Comparison of ENCODE assay signal across 9 cellular contexts in the genomic region with DNA sequence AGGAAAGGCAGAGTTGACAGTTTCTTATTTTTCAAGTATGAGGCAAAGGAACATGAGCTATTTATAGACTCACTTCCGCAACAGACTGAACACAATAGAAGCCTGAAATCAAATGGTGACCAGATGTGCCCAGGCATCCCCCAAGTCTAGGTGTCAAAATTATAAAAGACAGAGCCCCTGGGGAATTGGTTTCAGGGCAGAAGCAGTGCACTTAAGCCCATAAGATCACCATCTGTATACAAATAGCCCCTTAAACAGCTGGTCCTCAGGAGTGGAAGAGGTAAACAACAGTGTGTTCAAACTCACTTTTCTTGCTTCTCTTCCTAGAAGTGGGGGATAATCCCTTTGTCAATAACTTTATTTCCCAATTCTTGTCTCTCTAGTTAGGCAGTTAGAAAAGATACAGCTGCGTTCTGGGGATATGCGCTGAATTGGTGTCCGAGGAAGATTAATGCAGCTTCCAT.
A peak's percentile ranks its signal among the peaks of the same experiment; 100 is the strongest.
DNase-seq lines count a peak whose midpoint lies in the region; ATAC-seq, FAIRE-seq and TF ChIP-seq lines count a peak whose summit lies in the region.
"Had no signal": no experiment of that assay in that cellular context is flagged by ENCODE, and none has a peak within 500 bp of the region (broad histone marks: within the 10 kb centered on the region; RNA-seq: fewer than 3 reads in every experiment).

No MANE protein-coding gene starts in this region.

- peaks cover 23% of the 10 kb centered on the region for H3K36me3 Mint-ChIP-seq in nephron (ENCODE audit: low read depth)

- no peak for FAIRE-seq in H54 (lab: Jason Lieb, UNC)
- FAIRE-seq: H1 had no signal

- no peaks in the 10 kb centered on the region for H3K27me3 Mint-ChIP-seq in nephron (ENCODE audit: low read depth)

- no peak overlapping the region for H3K4me3 ChIP-seq in GM12864 (ENCODE audit: low read depth, low read length)

- DNase-seq in GM12864 (ENCODE audit: low read depth) (peak; percentile 18), KBM-7 (peak; percentile 90), amniotic epithelial cell (ENCODE audit: low read depth) (peak; percentile 15), foreskin melanocyte (no peak), H54 (ENCODE audit: insufficient read length, low spot score) (no peak)
- DNase-seq in activated naive CD4-positive, alpha-beta T cell (lab: John Stamatoyannopoulos, UW): no peak

- no peak for ATAC-seq in GM18498 (IDR thresholded peaks at IDR 0.05; ENCODE audit: unreplicated experiment)

- H3K4me3 Mint-ChIP-seq in nephron: peak overlapping the region in 1 of 3 experiments; percentile 60

- no peaks in the 10 kb centered on the region for H3K9me3 Mint-ChIP-seq in nephron

- in situ Hi-C loops in KBM-7 (cut with MboI; ENCODE audit: low pct_unique_long_range_greater_than_20kb, low sequenced_read_pairs): no loop called here

- TF ChIP-seq CTCF in GM12864 (IDR thresholded peaks at IDR 0.05; ENCODE audit: low read depth, low read length, missing control alignments): no peak
- TF ChIP-seq CTCF in nephron (IDR thresholded peaks at IDR 0.05; ENCODE audit: unreplicated experiment in 3 of 3): no peak

- H3K27ac Mint-ChIP-seq in nephron: peak overlapping the region; percentile 91 to 95 (median 92)

- no peak for TF ChIP-seq POLR2A in H54 (IDR thresholded peaks at IDR 0.05; ENCODE audit: low read depth, low read length)

- H3K4me1 Mint-ChIP-seq in nephron: peaks cover 26% of the 10 kb centered on the region

Comparison
In these comparisons a context has a peak if more than half of its experiments do, and no peak if none do; other contexts are left out.
1. DNase-seq: peak in GM12864 (single experiment), KBM-7 (single experiment) and amniotic epithelial cell (single experiment); none in foreskin melanocyte (single experiment), H54 (single experiment) and activated naive CD4-positive, alpha-beta T cell (0 of 4).